In the genomic region with DNA sequence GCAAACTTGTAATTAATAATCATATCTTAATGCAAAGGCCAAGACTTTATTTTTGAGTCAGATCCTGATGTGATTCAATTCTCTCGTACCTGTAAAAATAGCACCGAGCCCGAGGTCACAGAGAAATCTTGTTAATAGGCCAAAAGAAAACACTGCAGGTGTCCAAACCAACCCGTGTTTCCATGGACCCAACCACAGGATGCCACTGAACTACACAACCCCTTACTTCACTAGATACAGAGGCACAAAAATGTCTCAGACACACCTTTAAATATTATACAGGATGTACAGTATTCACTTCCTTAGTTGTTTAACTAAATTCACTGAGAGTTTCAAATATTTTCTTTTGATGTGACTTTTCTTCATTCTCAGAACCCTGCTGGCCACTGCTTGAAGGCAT, we compare ENCODE assay signal across 16 cellular contexts.
DNase-seq lines count a peak whose midpoint lies in the region; ATAC-seq and TF ChIP-seq lines count a peak whose summit lies in the region.
"Had no signal": no experiment of that assay in that cellular context is flagged by ENCODE, and none has a peak within 500 bp of the region (broad histone marks: within the 10 kb centered on the region; RNA-seq: fewer than 3 reads in every experiment).

No MANE protein-coding gene starts in this region.

- no peaks in the 10 kb centered on the region for H3K9me3 ChIP-seq in esophagus muscularis mucosa
- H3K9me3 ChIP-seq: left lung had no signal

- ATAC-seq in GM19025 (IDR thresholded peaks at IDR 0.05; ENCODE audit: low read depth, unreplicated experiment) (peak; percentile 19), GM21825 (IDR thresholded peaks at IDR 0.05; ENCODE audit: unreplicated experiment) (peak; percentile 51), HG03280 (IDR thresholded peaks at IDR 0.05; ENCODE audit: unreplicated experiment) (peak; percentile 29), HG03025 (IDR thresholded peaks at IDR 0.05; ENCODE audit: low FRiP score, unreplicated experiment) (no peak), GM18519 (IDR thresholded peaks at IDR 0.05; ENCODE audit: low FRiP score, unreplicated experiment) (no peak)
- ATAC-seq: activated CD8-positive, alpha-beta T cell treated with anti-CD3 and anti-CD28 coated beads, Interleukin-2, amount 10 ng/mL, durations not matched to agents 7 days and 5 days; activated naive CD8-positive, alpha-beta T cell treated with anti-CD3 and anti-CD28 coated beads, Interleukin-2, amount 50 U/mL, for 24 hours; left lung had no signal

- TF ChIP-seq EP300 in esophagus muscularis mucosa (IDR thresholded peaks at IDR 0.05): no peak

- TF ChIP-seq POLR2A in esophagus muscularis mucosa (IDR thresholded peaks at IDR 0.05; ENCODE audit: low read depth): no peak

- 96% methylated on average over 4 of the region's 4 CpGs for WGBS in esophagus muscularis mucosa

- H3K4me1 ChIP-seq in esophagus muscularis mucosa: peaks cover 6 to 33% (median 24%) of the 10 kb centered on the region in 4 donors

- H3K27ac ChIP-seq in esophagus muscularis mucosa (replicated peaks in 1 of 4): no peak overlapping the region
- H3K27ac ChIP-seq: left lung had no signal

- DNase-seq in esophagus muscularis mucosa (ENCODE audit: extremely low spot score) (peak; percentile 50), glomerular visceral epithelial cell (ENCODE audit: extremely low spot score) (no peak), Ammon's horn (ENCODE audit: low spot score) (no peak)
- DNase-seq: activated CD8-positive, alpha-beta T cell treated with anti-CD3 and anti-CD28 coated beads, Interleukin-2, amount 10 ng/mL, durations not matched to agents 7 days and 5 days; activated naive CD8-positive, alpha-beta T cell treated with anti-CD3 and anti-CD28 coated beads, Interleukin-2, amount 50 U/mL, for 24 hours; glutamatergic neuron; left lung; NCI-H1048; NCI-H774; stimulated activated CD4-positive, alpha-beta T cell treated with anti-CD3 and anti-CD28 coated beads, Interleukin-12 subunit alpha, Interleukin-12 subunit beta, amount 100 ng/mL, for 4 hours; T-helper 1 cell had no signal

- H3K4me3 ChIP-seq in esophagus muscularis mucosa: no peak overlapping the region
- H3K4me3 ChIP-seq: left lung had no signal

- no peaks in the 10 kb centered on the region for H3K36me3 ChIP-seq in esophagus muscularis mucosa
- H3K36me3 ChIP-seq: left lung had no signal

- intact Hi-C loops in esophagus muscularis mucosa (cut with DNase I): loop anchor here (5.0 kb wide), 1 partner anchor 37 kb away; no protein-coding TSS in a partner anchor

- H3K27me3 ChIP-seq in esophagus muscularis mucosa: no peaks in the 10 kb centered on the region
- H3K27me3 ChIP-seq: left lung had no signal

- no peak for TF ChIP-seq CTCF in esophagus muscularis mucosa (IDR thresholded peaks at IDR 0.05)

Comparison
In these comparisons a context has a peak if more than half of its experiments do, and no peak if none do; other contexts are left out.
1. ATAC-seq: peak in GM19025 (single experiment), GM21825 (single experiment) and HG03280 (single experiment); none in HG03025 (single experiment) and GM18519 (single experiment).